ENCODE assay signal across 10 cellular contexts in the genomic region with DNA sequence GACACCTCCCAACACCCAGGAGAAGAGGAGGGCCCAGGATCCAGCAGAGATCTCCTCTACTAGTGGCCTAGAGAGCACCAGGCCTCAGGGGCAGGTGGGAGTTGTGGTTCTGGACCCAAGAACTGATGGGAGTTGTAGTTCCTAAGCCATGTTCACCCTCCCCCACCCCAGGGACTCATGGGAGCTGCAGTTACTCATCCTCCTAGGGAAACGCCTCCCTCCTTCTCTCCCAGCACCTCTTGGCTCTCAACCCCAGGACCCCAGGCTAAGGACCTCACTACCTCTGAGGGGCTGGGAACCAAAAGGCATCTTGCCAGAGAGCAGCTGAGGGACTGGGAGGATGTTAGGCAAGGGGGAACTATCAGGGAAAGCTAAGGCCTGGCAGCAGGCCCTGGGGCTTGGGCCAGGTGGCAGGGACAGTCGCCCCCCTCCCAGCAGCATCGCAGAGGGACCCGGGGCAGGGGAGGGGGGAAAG. TPM values are rescaled to one million over a fixed set of nuclear protein-coding genes. Genes with fewer than 3 reads are reported as not detected.
A peak's percentile ranks its signal among the peaks of the same experiment; 100 is the strongest.
DNase-seq lines count a peak whose midpoint lies in the region; ATAC-seq, FAIRE-seq and TF ChIP-seq lines count a peak whose summit lies in the region.
"Had no signal": no experiment of that assay in that cellular context is flagged by ENCODE, and none has a peak within 500 bp of the region (broad histone marks: within the 10 kb centered on the region; RNA-seq: fewer than 3 reads in every experiment).

No MANE protein-coding gene starts in this region.

- H2BK5ac ChIP-seq in H1 (ENCODE audit: low read depth, low read length), result 0 out of 2 replicates have a peak overlapping the region, but pooled peaks have one; percentile 63

- DNase-seq in DMS79 (lab: John Stamatoyannopoulos, UW) (peak; percentile 81), NCI-H1092 (lab: John Stamatoyannopoulos, UW) (peak; percentile 26), H1 (ENCODE audit: low read depth in 1 of 2, low spot score in 2 of 2) (no peak), myocyte (ENCODE audit: low read depth) (peak; percentile 14), Calu3 (no peak), SHP77 treated with DMSO at 0.1 percent for 48 hours (lab: John Stamatoyannopoulos, UW) (no peak), cerebellar cortex (ENCODE audit: low spot score) (no peak)
- DNase-seq: stimulated activated naive CD8-positive, alpha-beta T cell treated with anti-CD3 and anti-CD28 coated beads, Interleukin-15, Interleukin-2, amounts not matched to agents 100 U/mL and 50 U/mL, for 24 hours had no signal

- TF ChIP-seq POLR2A in H1 (IDR thresholded peaks at IDR 0.05; ENCODE audit: control extremely low read depth in 1 of 2, low read depth in 2 of 2, low read length in 2 of 2), result no peak

- H3K4me1 ChIP-seq in H1 (replicated peaks in 1 of 4; ENCODE audit: control insufficient read depth in 3 of 4, insufficient read depth in 4 of 4, low read length in 3 of 4), result peaks cover 0 to 15% (median 5%) of the 10 kb centered on the region in 4 experiments; a peak in 5 of 7 replicates

- H3K4me1 Mint-ChIP-seq in Calu3 (ENCODE audit: low read depth, unreplicated experiment), result no peaks in the 10 kb centered on the region

- no peak overlapping the region for H3K9ac ChIP-seq in H1 (replicated peaks in 1 of 4; ENCODE audit: extremely low read depth in 1 of 4, low read depth in 3 of 4, low read length in 3 of 4)

- H4K20me1 ChIP-seq in H1 (replicated peaks in 1 of 2; ENCODE audit: control insufficient read depth in 1 of 2, insufficient read depth in 2 of 2, low read length in 2 of 2), result no peaks in the 10 kb centered on the region

- no peaks in the 10 kb centered on the region for H3K36me3 Mint-ChIP-seq in Calu3 (ENCODE audit: insufficient read depth, unreplicated experiment)

- H2BK120ac ChIP-seq in H1 (replicated peaks; ENCODE audit: low read depth, low read length), result no peak overlapping the region

- H3K79me2 ChIP-seq in H1 (ENCODE audit: control insufficient read depth in 1 of 2, insufficient read depth in 2 of 2, low read length in 2 of 2), result no peaks in the 10 kb centered on the region

- peaks cover 62% of the 10 kb centered on the region for H3K27me3 Mint-ChIP-seq in Calu3 (ENCODE audit: unreplicated experiment)

- POLR2A ChIA-PET in H1 (lab: Charles Lee; ENCODE audit: partially characterized antibody), result no interaction called here

- no peak overlapping the region for H3K23ac ChIP-seq in H1 (ENCODE audit: insufficient read length)

- TF ChIP-seq CTCF in H1 (IDR thresholded peaks at IDR 0.05; ENCODE audit: control extremely low read depth in 1 of 3, insufficient read depth in 1 of 3, low read depth in 1 of 3, low read length in 3 of 3) (no peak), Calu3 (IDR thresholded peaks at IDR 0.05; ENCODE audit: unreplicated experiment) (no peak)

- no peaks in the 10 kb centered on the region for H3K9me3 ChIP-seq in H1 (ENCODE audit: insufficient read depth in 2 of 2, low read depth in 1 of 2, low read length in 1 of 2)

- H3K27me3 ChIP-seq in H1 (replicated peaks in 1 of 4; ENCODE audit: control insufficient read depth in 3 of 4, extremely low read depth in 1 of 4, insufficient read depth in 3 of 4, low read length in 3 of 4), result no peaks in the 10 kb centered on the region

- no peak overlapping the region for H4K5ac ChIP-seq in H1 (ENCODE audit: insufficient read length, low read depth, low read length)

- no peak overlapping the region for H2BK15ac ChIP-seq in H1 (ENCODE audit: low read length)

- FAIRE-seq in H1 (lab: Jason Lieb, UNC), result peak; percentile 76
- FAIRE-seq: islet of Langerhans had no signal

- no peak overlapping the region; a peak in 1 of 4 replicates for H3K4me2 ChIP-seq in H1 (ENCODE audit: insufficient read depth in 1 of 2, low read depth in 2 of 2, low read length in 2 of 2)

- H2BK12ac ChIP-seq in H1 (ENCODE audit: low read depth, low read length), result no peak overlapping the region

- no peak for TF ChIP-seq RAD21 in H1 (IDR thresholded peaks at IDR 0.05 in 1 of 2, conservative IDR thresholded peaks at IDR 0.05 in 1 of 2; ENCODE audit: low read depth in 2 of 2, low read length in 2 of 2)

- H3K18ac ChIP-seq in H1 (ENCODE audit: extremely low read depth, low read length), result peak overlapping the region; percentile 9; the same call in 1 of the 2 replicates

- H4K91ac ChIP-seq in H1 (replicated peaks; ENCODE audit: insufficient read length, low read length), result no peak overlapping the region

- H3K9me3 Mint-ChIP-seq in Calu3 (ENCODE audit: low read depth, unreplicated experiment), result no peaks in the 10 kb centered on the region

- no peak overlapping the region for H3K56ac ChIP-seq in H1 (replicated peaks; ENCODE audit: insufficient read length, low read depth, low read length)

- H3K36me3 ChIP-seq in H1 (ENCODE audit: control insufficient read depth in 2 of 4, insufficient read depth in 4 of 4, low read length in 3 of 4), result no peaks in the 10 kb centered on the region

- H2BK20ac ChIP-seq in H1 (ENCODE audit: low read length), result 0 out of 2 replicates have a peak overlapping the region, but pooled peaks have one; percentile 61

- H3K23me2 ChIP-seq in H1 (ENCODE audit: low read depth, low read length), result no peaks in the 10 kb centered on the region

- no peaks in the 10 kb centered on the region for H3K79me1 ChIP-seq in H1 (ENCODE audit: low read depth, low read length)

- intact Hi-C loops in Calu3 (cut with micrococcal nuclease; ENCODE audit: unreplicated experiment), result no loop called here

- CTCF ChIA-PET in H1 (lab: Charles Lee; ENCODE audit: partially characterized antibody), result interaction anchor here (0.7 to 4.4 kb wide), 8 partner anchors 11 to 56 kb away, joined by 3 to 19 read pairs (median 3); no protein-coding TSS in a partner anchor
- CTCF ChIA-PET in Calu3 (lab: Charles Lee), result no interaction called here

- no TSS peak for BruUV-seq in Calu3 (replicated peaks; lab: Mats Ljungman, UMichigan)

- H4K8ac ChIP-seq in H1 (ENCODE audit: extremely low read depth, insufficient read depth, low read length), result no peak overlapping the region

- 0 out of 2 replicates have a peak overlapping the region, but pooled peaks have one; percentile 17 for H2AFZ ChIP-seq in H1 (ENCODE audit: low read length)

- no peak for TF ChIP-seq EP300 in H1 (IDR thresholded peaks at IDR 0.05; ENCODE audit: borderline replicate concordance in 1 of 2, low read depth in 2 of 2, low read length in 2 of 2)

- H3K4ac ChIP-seq in H1 (replicated peaks; ENCODE audit: insufficient read length, low read depth, low read length), result no peak overlapping the region

- H3K14ac ChIP-seq in H1 (ENCODE audit: insufficient read length), result no peak overlapping the region

- H3K27ac Mint-ChIP-seq in Calu3 (ENCODE audit: unreplicated experiment), result no peak overlapping the region

- no peak overlapping the region for H3K4me3 ChIP-seq in H1 (ENCODE audit: extremely low read depth in 1 of 4, insufficient read depth in 2 of 4, low read depth in 3 of 4, low read length in 4 of 4)

- ATAC-seq in GM18870 (IDR thresholded peaks at IDR 0.05; ENCODE audit: unreplicated experiment), result no peak
- ATAC-seq: stimulated activated naive CD8-positive, alpha-beta T cell treated with anti-CD3 and anti-CD28 coated beads, Interleukin-15, Interleukin-2, amounts not matched to agents 100 U/mL and 50 U/mL, for 24 hours had no signal

- 83% methylated on average over 4 of the region's 4 CpGs; no CpG with 5 or more reads in 1 of the 2 experiments for WGBS in H1 (ENCODE audit: extremely low coverage in 1 of 2, insufficient coverage in 1 of 2, insufficient read length in 1 of 2, insufficient replicate concordance in 2 of 2, low coverage in 1 of 2, low lambda C conversion rate in 2 of 2, missing lambda C conversion rate in 1 of 2), 2 experiments

- no peak overlapping the region for H2AK5ac ChIP-seq in H1 (ENCODE audit: low read depth, low read length)

- H3K27ac ChIP-seq in H1 (ENCODE audit: low read depth, low read length), result no peak overlapping the region

- H3K4me3 Mint-ChIP-seq in Calu3 (ENCODE audit: low read depth, unreplicated experiment), result no peak overlapping the region

TF ChIP-seq in H1, 55 proteins besides CTCF, POLR2A, EP300 and RAD21 (continues in another document):
- TF ChIP-seq YY1 (IDR thresholded peaks at IDR 0.05; ENCODE audit: low read depth, low read length), result no peak
- TF ChIP-seq TCF12 (IDR thresholded peaks at IDR 0.05; ENCODE audit: low read depth, low read length), result no peak
- TF ChIP-seq, protein P1, sequence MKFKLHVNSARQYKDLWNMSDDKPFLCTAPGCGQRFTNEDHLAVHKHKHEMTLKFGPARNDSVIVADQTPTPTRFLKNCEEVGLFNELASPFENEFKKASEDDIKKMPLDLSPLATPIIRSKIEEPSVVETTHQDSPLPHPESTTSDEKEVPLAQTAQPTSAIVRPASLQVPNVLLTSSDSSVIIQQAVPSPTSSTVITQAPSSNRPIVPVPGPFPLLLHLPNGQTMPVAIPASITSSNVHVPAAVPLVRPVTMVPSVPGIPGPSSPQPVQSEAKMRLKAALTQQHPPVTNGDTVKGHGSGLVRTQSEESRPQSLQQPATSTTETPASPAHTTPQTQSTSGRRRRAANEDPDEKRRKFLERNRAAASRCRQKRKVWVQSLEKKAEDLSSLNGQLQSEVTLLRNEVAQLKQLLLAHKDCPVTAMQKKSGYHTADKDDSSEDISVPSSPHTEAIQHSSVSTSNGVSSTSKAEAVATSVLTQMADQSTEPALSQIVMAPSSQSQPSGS (IDR thresholded peaks at IDR 0.05; ENCODE audit: low read length), result no peak
- no peak for TF ChIP-seq SUZ12 (IDR thresholded peaks at IDR 0.05; ENCODE audit: low read length)
- no peak for TF ChIP-seq NANOG (IDR thresholded peaks at IDR 0.05; ENCODE audit: insufficient read depth, low read depth, low read length, poor library complexity, severe bottlenecking)
- TF ChIP-seq TAF1 (IDR thresholded peaks at IDR 0.05; ENCODE audit: low read depth, low read length), result no peak
- TF ChIP-seq CREB1 (IDR thresholded peaks at IDR 0.05), result no peak
- TF ChIP-seq CHD2 (IDR thresholded peaks at IDR 0.05; ENCODE audit: low read length), result peak; percentile 46; the same call in 1 of the 2 replicates
- no peak for TF ChIP-seq SP4 (IDR thresholded peaks at IDR 0.05; ENCODE audit: low read length)
- TF ChIP-seq PHF8 (conservative IDR thresholded peaks at IDR 0.05; ENCODE audit: low read depth, low read length), result no peak

RNA-seq across cellular contexts. Expression of a gene that starts 28.8 kb away (rescaled TPM):
- total RNA-seq in H1 (2021; fragmentation: NEBNext Ultra II Directional; extraction: Animal tissue kit (Norgen Biotek cat#: 25700)), result not detected in 2 replicates
- polyA plus RNA-seq in H1 (2011; rRNA removed), result not detected in 2 replicates
- not detected for polyA plus RNA-seq in H1 (2011; cell fraction: cytosol; rRNA removed)
- polyA plus RNA-seq in H1 (2011; cell fraction: nucleus; rRNA removed), result not detected
- polyA plus RNA-seq in H1 (2012, experiment 1 of 2), result not detected in 4 replicates
- not detected for polyA plus RNA-seq in H1 (2012, experiment 2 of 2)
- polyA plus RNA-seq in H1 (2013, experiment 1 of 2), result not detected
- not detected for polyA plus RNA-seq in H1 (2013, experiment 2 of 2)
- polyA minus RNA-seq in H1 (2011; rRNA and poly(A)+ RNA removed), result not detected in 2 replicates
- polyA minus RNA-seq in H1 (2011; cell fraction: cytosol; rRNA and poly(A)+ RNA removed), result not detected
- not detected for polyA minus RNA-seq in H1 (2011; cell fraction: nucleus; rRNA and poly(A)+ RNA removed)
- not detected in 2 replicates for total RNA-seq in myocyte
- polyA plus RNA-seq in myocyte (2012), result not detected
- total RNA-seq in Calu3 (2022), result not detected in 2 replicates

Comparison
In these comparisons a context has a peak if more than half of its experiments do, and no peak if none do; other contexts are left out.
1. DNase-seq: peak in DMS79 (single experiment), NCI-H1092 (single experiment) and myocyte (single experiment); none in H1 (0 of 2), Calu3 (single experiment), SHP77 treated with DMSO at 0.1 percent for 48 hours (single experiment) and cerebellar cortex (single experiment).